ENCODE assay signal across 1 cellular context in the genomic region with DNA sequence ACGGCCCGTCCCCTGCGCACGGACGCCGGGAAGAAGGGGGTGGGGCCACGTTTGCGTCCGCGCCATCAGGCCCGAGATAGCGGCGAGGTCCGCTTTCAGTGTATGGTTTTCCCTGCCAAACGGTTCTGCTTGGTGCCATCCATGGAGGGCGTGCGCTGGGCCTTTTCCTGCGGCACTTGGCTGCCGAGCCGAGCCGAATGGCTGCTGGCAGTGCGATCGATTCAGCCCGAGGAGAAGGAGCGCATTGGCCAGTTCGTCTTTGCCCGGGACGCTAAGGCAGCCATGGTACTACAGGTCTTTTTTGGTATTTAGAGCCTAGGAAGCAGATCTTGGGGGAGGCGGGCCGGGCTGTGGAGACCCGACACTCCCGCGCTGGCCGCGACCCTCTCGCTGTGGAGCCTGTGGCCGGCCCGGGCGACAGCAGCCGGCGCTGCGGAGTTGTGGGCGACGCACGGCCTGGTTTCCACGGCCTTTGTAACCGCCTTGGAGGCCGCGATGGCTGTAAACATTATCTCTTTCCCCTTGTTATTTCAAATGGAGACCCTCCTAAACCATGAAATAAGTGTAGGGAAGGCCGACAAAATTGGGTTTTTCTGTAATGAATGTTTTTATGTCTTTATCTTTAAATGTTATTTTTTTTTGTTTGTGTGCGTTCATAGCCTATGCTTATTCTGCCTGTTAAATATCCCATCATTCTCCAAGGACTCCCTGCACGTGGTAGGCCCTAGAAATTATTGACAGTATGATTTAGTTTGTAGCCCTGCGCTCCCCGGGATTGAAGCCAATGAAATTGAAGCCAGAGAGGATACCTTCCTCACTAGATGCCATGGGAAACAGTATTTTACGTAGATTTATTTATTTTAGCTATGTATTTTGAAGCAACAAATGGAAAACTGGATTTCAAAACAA.
A peak's percentile ranks its signal among the peaks of the same experiment; 100 is the strongest.
TF ChIP-seq lines count a peak whose summit lies in the region.

A gene with protein sequence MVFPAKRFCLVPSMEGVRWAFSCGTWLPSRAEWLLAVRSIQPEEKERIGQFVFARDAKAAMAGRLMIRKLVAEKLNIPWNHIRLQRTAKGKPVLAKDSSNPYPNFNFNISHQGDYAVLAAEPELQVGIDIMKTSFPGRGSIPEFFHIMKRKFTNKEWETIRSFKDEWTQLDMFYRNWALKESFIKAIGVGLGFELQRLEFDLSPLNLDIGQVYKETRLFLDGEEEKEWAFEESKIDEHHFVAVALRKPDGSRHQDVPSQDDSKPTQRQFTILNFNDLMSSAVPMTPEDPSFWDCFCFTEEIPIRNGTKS (plus strand): TSS at position 54 of the 909 bp plus-strand sequence. CDS start 49 bp downstream, at position 103.

TF ChIP-seq in HepG2, 621 proteins besides CTCF, POLR2A, EP300 and RAD21 (continued from another document and continues in another):
- TF ChIP-seq, protein P1, sequence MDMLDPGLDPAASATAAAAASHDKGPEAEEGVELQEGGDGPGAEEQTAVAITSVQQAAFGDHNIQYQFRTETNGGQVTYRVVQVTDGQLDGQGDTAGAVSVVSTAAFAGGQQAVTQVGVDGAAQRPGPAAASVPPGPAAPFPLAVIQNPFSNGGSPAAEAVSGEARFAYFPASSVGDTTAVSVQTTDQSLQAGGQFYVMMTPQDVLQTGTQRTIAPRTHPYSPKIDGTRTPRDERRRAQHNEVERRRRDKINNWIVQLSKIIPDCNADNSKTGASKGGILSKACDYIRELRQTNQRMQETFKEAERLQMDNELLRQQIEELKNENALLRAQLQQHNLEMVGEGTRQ (IDR thresholded peaks at IDR 0.05; ENCODE audit: low read depth, low read length), result no peak
- TF ChIP-seq, protein P1 (CRISPR knock-in tag; IDR thresholded peaks at IDR 0.05; ENCODE audit: borderline replicate concordance), result peak; percentile 36; the same call in 1 of the 2 replicates
- TF ChIP-seq, protein P2, sequence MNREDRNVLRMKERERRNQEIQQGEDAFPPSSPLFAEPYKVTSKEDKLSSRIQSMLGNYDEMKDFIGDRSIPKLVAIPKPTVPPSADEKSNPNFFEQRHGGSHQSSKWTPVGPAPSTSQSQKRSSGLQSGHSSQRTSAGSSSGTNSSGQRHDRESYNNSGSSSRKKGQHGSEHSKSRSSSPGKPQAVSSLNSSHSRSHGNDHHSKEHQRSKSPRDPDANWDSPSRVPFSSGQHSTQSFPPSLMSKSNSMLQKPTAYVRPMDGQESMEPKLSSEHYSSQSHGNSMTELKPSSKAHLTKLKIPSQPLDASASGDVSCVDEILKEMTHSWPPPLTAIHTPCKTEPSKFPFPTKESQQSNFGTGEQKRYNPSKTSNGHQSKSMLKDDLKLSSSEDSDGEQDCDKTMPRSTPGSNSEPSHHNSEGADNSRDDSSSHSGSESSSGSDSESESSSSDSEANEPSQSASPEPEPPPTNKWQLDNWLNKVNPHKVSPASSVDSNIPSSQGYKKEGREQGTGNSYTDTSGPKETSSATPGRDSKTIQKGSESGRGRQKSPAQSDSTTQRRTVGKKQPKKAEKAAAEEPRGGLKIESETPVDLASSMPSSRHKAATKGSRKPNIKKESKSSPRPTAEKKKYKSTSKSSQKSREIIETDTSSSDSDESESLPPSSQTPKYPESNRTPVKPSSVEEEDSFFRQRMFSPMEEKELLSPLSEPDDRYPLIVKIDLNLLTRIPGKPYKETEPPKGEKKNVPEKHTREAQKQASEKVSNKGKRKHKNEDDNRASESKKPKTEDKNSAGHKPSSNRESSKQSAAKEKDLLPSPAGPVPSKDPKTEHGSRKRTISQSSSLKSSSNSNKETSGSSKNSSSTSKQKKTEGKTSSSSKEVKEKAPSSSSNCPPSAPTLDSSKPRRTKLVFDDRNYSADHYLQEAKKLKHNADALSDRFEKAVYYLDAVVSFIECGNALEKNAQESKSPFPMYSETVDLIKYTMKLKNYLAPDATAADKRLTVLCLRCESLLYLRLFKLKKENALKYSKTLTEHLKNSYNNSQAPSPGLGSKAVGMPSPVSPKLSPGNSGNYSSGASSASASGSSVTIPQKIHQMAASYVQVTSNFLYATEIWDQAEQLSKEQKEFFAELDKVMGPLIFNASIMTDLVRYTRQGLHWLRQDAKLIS (CRISPR knock-in tag; IDR thresholded peaks at IDR 0.05), result peak; percentile 52; the same call in 1 of the 2 replicates
- peak; percentile 95; the same call in 1 of the 2 replicates for TF ChIP-seq ZNF230 (CRISPR knock-in tag; IDR thresholded peaks at IDR 0.05)
- TF ChIP-seq, protein P3, sequence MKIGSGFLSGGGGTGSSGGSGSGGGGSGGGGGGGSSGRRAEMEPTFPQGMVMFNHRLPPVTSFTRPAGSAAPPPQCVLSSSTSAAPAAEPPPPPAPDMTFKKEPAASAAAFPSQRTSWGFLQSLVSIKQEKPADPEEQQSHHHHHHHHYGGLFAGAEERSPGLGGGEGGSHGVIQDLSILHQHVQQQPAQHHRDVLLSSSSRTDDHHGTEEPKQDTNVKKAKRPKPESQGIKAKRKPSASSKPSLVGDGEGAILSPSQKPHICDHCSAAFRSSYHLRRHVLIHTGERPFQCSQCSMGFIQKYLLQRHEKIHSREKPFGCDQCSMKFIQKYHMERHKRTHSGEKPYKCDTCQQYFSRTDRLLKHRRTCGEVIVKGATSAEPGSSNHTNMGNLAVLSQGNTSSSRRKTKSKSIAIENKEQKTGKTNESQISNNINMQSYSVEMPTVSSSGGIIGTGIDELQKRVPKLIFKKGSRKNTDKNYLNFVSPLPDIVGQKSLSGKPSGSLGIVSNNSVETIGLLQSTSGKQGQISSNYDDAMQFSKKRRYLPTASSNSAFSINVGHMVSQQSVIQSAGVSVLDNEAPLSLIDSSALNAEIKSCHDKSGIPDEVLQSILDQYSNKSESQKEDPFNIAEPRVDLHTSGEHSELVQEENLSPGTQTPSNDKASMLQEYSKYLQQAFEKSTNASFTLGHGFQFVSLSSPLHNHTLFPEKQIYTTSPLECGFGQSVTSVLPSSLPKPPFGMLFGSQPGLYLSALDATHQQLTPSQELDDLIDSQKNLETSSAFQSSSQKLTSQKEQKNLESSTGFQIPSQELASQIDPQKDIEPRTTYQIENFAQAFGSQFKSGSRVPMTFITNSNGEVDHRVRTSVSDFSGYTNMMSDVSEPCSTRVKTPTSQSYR (CRISPR knock-in tag; IDR thresholded peaks at IDR 0.05; ENCODE audit: borderline replicate concordance), result peak; percentile 41; the same call in 1 of the 2 replicates
- TF ChIP-seq HOXA9 (CRISPR knock-in tag; IDR thresholded peaks at IDR 0.05; ENCODE audit: borderline replicate concordance), result no peak
- TF ChIP-seq, protein P4, sequence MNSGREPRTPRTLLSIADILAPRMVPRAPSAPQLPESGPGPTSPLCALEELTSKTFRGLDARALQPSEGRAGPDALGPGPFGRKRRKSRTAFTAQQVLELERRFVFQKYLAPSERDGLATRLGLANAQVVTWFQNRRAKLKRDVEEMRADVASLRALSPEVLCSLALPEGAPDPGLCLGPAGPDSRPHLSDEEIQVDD (CRISPR knock-in tag; IDR thresholded peaks at IDR 0.05; ENCODE audit: borderline replicate concordance), result 0 out of 2 replicates have a peak, but pooled peaks have one; percentile 88
- TF ChIP-seq, protein P5, sequence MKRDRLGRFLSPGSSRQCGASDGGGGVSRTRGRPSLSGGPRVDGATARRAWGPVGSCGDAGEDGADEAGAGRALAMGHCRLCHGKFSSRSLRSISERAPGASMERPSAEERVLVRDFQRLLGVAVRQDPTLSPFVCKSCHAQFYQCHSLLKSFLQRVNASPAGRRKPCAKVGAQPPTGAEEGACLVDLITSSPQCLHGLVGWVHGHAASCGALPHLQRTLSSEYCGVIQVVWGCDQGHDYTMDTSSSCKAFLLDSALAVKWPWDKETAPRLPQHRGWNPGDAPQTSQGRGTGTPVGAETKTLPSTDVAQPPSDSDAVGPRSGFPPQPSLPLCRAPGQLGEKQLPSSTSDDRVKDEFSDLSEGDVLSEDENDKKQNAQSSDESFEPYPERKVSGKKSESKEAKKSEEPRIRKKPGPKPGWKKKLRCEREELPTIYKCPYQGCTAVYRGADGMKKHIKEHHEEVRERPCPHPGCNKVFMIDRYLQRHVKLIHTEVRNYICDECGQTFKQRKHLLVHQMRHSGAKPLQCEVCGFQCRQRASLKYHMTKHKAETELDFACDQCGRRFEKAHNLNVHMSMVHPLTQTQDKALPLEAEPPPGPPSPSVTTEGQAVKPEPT (CRISPR knock-in tag; IDR thresholded peaks at IDR 0.05; ENCODE audit: low read depth), result peak; percentile 48; the same call in 1 of the 2 replicates
- no peak for TF ChIP-seq ZNF720 (CRISPR knock-in tag; IDR thresholded peaks at IDR 0.05)
- TF ChIP-seq ZSCAN25 (CRISPR knock-in tag; IDR thresholded peaks at IDR 0.05), result no peak
- no peak for TF ChIP-seq HCFC1 (IDR thresholded peaks at IDR 0.05; ENCODE audit: low read depth, low read length)
- TF ChIP-seq, protein P6, sequence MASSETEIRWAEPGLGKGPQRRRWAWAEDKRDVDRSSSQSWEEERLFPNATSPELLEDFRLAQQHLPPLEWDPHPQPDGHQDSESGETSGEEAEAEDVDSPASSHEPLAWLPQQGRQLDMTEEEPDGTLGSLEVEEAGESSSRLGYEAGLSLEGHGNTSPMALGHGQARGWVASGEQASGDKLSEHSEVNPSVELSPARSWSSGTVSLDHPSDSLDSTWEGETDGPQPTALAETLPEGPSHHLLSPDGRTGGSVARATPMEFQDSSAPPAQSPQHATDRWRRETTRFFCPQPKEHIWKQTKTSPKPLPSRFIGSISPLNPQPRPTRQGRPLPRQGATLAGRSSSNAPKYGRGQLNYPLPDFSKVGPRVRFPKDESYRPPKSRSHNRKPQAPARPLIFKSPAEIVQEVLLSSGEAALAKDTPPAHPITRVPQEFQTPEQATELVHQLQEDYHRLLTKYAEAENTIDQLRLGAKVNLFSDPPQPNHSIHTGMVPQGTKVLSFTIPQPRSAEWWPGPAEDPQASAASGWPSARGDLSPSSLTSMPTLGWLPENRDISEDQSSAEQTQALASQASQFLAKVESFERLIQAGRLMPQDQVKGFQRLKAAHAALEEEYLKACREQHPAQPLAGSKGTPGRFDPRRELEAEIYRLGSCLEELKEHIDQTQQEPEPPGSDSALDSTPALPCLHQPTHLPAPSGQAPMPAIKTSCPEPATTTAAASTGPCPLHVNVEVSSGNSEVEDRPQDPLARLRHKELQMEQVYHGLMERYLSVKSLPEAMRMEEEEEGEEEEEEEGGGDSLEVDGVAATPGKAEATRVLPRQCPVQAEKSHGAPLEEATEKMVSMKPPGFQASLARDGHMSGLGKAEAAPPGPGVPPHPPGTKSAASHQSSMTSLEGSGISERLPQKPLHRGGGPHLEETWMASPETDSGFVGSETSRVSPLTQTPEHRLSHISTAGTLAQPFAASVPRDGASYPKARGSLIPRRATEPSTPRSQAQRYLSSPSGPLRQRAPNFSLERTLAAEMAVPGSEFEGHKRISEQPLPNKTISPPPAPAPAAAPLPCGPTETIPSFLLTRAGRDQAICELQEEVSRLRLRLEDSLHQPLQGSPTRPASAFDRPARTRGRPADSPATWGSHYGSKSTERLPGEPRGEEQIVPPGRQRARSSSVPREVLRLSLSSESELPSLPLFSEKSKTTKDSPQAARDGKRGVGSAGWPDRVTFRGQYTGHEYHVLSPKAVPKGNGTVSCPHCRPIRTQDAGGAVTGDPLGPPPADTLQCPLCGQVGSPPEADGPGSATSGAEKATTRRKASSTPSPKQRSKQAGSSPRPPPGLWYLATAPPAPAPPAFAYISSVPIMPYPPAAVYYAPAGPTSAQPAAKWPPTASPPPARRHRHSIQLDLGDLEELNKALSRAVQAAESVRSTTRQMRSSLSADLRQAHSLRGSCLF (CRISPR knock-in tag; IDR thresholded peaks at IDR 0.05; ENCODE audit: borderline replicate concordance), result 0 out of 2 replicates have a peak, but pooled peaks have one; percentile 76
- TF ChIP-seq ARNTL (CRISPR knock-in tag; IDR thresholded peaks at IDR 0.05), result 0 out of 2 replicates have a peak, but pooled peaks have one; percentile 22
- no peak for TF ChIP-seq ZNF33A (CRISPR knock-in tag; IDR thresholded peaks at IDR 0.05; ENCODE audit: borderline replicate concordance)
- TF ChIP-seq ZNF136 (CRISPR knock-in tag; IDR thresholded peaks at IDR 0.05; ENCODE audit: low read depth), result no peak
- no peak for TF ChIP-seq U2AF2 (IDR thresholded peaks at IDR 0.05; ENCODE audit: low read depth, low read length)
- TF ChIP-seq, protein P7, sequence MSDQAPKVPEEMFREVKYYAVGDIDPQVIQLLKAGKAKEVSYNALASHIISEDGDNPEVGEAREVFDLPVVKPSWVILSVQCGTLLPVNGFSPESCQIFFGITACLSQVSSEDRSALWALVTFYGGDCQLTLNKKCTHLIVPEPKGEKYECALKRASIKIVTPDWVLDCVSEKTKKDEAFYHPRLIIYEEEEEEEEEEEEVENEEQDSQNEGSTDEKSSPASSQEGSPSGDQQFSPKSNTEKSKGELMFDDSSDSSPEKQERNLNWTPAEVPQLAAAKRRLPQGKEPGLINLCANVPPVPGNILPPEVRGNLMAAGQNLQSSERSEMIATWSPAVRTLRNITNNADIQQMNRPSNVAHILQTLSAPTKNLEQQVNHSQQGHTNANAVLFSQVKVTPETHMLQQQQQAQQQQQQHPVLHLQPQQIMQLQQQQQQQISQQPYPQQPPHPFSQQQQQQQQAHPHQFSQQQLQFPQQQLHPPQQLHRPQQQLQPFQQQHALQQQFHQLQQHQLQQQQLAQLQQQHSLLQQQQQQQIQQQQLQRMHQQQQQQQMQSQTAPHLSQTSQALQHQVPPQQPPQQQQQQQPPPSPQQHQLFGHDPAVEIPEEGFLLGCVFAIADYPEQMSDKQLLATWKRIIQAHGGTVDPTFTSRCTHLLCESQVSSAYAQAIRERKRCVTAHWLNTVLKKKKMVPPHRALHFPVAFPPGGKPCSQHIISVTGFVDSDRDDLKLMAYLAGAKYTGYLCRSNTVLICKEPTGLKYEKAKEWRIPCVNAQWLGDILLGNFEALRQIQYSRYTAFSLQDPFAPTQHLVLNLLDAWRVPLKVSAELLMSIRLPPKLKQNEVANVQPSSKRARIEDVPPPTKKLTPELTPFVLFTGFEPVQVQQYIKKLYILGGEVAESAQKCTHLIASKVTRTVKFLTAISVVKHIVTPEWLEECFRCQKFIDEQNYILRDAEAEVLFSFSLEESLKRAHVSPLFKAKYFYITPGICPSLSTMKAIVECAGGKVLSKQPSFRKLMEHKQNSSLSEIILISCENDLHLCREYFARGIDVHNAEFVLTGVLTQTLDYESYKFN (CRISPR knock-in tag; conservative IDR thresholded peaks at IDR 0.05), result no peak
- 0 out of 2 replicates have a peak, but pooled peaks have one; percentile 53 for TF ChIP-seq ZNF879 (CRISPR knock-in tag; IDR thresholded peaks at IDR 0.05)
- TF ChIP-seq ZMYM2 (CRISPR knock-in tag; IDR thresholded peaks at IDR 0.05), result no peak
- TF ChIP-seq, protein P8, sequence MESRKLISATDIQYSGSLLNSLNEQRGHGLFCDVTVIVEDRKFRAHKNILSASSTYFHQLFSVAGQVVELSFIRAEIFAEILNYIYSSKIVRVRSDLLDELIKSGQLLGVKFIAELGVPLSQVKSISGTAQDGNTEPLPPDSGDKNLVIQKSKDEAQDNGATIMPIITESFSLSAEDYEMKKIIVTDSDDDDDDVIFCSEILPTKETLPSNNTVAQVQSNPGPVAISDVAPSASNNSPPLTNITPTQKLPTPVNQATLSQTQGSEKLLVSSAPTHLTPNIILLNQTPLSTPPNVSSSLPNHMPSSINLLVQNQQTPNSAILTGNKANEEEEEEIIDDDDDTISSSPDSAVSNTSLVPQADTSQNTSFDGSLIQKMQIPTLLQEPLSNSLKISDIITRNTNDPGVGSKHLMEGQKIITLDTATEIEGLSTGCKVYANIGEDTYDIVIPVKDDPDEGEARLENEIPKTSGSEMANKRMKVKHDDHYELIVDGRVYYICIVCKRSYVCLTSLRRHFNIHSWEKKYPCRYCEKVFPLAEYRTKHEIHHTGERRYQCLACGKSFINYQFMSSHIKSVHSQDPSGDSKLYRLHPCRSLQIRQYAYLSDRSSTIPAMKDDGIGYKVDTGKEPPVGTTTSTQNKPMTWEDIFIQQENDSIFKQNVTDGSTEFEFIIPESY (CRISPR knock-in tag; IDR thresholded peaks at IDR 0.05), result 0 out of 2 replicates have a peak, but pooled peaks have one; percentile 9
- TF ChIP-seq ZNF543 (CRISPR knock-in tag; IDR thresholded peaks at IDR 0.05), result 0 out of 2 replicates have a peak, but pooled peaks have one; percentile 71
- no peak for TF ChIP-seq ELF1 (CRISPR knock-in tag; IDR thresholded peaks at IDR 0.05)
